Comparison of ENCODE assay signal across 1 cellular context in the genomic region with DNA sequence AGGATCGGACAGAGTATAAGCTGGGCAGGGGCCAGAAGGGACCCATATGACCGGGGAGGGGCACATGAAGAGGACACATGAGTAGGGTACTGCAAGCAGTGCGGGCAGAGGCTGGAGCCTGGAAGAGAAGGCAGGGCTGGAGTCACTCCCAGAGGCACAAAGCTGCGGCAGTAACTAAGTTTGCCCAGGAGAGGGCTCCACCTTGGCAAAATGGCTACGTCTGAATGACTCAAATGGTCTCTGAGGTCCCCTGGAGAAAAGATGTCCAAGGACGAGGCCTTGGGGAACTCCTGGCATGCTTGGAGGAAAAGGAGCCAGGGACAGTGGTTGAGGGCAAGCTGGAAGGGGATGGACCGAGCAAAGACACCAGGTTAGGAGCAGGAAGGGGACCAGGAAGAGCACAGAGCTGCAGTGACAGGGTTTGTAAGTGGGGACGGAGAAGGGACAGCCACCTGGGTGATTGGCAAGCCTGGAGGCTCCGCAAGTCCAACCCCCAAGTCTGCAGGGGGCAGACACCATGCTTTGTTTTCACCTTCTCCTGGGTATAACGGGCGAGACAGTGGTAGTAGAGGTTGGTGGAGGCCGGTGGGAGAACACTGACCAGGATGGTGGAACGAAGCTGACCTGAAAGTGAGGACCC.
A peak's percentile ranks its signal among the peaks of the same experiment; 100 is the strongest.
TF ChIP-seq lines count a peak whose summit lies in the region.

No MANE protein-coding gene starts in this region.

TF ChIP-seq in HEK293, 187 proteins besides CTCF, POLR2A, EP300 and RAD21 (continued from another document and continues in another):
- no peak for TF ChIP-seq ZSCAN30 (tag by site-specific recombination; IDR thresholded peaks at IDR 0.05)
- TF ChIP-seq, protein P1, sequence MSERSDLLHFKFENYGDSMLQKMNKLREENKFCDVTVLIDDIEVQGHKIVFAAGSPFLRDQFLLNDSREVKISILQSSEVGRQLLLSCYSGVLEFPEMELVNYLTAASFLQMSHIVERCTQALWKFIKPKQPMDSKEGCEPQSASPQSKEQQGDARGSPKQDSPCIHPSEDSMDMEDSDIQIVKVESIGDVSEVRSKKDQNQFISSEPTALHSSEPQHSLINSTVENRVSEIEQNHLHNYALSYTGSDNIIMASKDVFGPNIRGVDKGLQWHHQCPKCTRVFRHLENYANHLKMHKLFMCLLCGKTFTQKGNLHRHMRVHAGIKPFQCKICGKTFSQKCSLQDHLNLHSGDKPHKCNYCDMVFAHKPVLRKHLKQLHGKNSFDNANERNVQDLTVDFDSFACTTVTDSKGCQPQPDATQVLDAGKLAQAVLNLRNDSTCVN (tag by site-specific recombination; optimal IDR thresholded peaks at IDR 0.05), result no peak
- TF ChIP-seq, protein P2, sequence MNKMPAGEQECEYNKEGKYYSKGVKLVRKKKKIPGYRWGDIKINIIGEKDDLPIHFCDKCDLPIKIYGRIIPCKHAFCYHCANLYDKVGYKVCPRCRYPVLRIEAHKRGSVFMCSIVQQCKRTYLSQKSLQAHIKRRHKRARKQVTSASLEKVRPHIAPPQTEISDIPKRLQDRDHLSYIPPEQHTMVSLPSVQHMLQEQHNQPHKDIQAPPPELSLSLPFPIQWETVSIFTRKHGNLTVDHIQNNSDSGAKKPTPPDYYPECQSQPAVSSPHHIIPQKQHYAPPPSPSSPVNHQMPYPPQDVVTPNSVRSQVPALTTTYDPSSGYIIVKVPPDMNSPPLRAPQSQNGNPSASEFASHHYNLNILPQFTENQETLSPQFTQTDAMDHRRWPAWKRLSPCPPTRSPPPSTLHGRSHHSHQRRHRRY (tag by site-specific recombination; IDR thresholded peaks at IDR 0.05), result no peak
- TF ChIP-seq ZNF335 (tag by site-specific recombination; conservative IDR thresholded peaks at IDR 0.05), result peak; percentile 98
- TF ChIP-seq, protein P3, sequence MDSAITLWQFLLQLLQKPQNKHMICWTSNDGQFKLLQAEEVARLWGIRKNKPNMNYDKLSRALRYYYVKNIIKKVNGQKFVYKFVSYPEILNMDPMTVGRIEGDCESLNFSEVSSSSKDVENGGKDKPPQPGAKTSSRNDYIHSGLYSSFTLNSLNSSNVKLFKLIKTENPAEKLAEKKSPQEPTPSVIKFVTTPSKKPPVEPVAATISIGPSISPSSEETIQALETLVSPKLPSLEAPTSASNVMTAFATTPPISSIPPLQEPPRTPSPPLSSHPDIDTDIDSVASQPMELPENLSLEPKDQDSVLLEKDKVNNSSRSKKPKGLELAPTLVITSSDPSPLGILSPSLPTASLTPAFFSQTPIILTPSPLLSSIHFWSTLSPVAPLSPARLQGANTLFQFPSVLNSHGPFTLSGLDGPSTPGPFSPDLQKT (IDR thresholded peaks at IDR 0.05; ENCODE audit: borderline replicate concordance, low read depth, low read length), result no peak
- TF ChIP-seq ZNF558 (tag by site-specific recombination; IDR thresholded peaks at IDR 0.05), result no peak; the same call in 1 of the 2 replicates
- TF ChIP-seq KLF10 (tag by site-specific recombination; IDR thresholded peaks at IDR 0.05), result no peak
- TF ChIP-seq ZSCAN16 (tag by site-specific recombination; IDR thresholded peaks at IDR 0.05), result no peak
- 0 out of 2 replicates have a peak, but pooled peaks have one; percentile 13 for TF ChIP-seq ZNF423 (tag by site-specific recombination; IDR thresholded peaks at IDR 0.05)
- no peak for TF ChIP-seq ZNF777 (tag by site-specific recombination; IDR thresholded peaks at IDR 0.05; ENCODE audit: borderline replicate concordance)
- TF ChIP-seq GLI4 (tag by site-specific recombination; IDR thresholded peaks at IDR 0.05), result no peak
- TF ChIP-seq ZFHX2 (tag by site-specific recombination; conservative IDR thresholded peaks at IDR 0.05), result no peak
- TF ChIP-seq ZNF16 (tag by site-specific recombination; IDR thresholded peaks at IDR 0.05; ENCODE audit: low read depth), result no peak
- TF ChIP-seq HOXC10 (CRISPR knock-in tag; IDR thresholded peaks at IDR 0.05), result no peak
- no peak for TF ChIP-seq REPIN1 (tag by site-specific recombination; IDR thresholded peaks at IDR 0.05; ENCODE audit: low read depth)
- TF ChIP-seq, protein P4, sequence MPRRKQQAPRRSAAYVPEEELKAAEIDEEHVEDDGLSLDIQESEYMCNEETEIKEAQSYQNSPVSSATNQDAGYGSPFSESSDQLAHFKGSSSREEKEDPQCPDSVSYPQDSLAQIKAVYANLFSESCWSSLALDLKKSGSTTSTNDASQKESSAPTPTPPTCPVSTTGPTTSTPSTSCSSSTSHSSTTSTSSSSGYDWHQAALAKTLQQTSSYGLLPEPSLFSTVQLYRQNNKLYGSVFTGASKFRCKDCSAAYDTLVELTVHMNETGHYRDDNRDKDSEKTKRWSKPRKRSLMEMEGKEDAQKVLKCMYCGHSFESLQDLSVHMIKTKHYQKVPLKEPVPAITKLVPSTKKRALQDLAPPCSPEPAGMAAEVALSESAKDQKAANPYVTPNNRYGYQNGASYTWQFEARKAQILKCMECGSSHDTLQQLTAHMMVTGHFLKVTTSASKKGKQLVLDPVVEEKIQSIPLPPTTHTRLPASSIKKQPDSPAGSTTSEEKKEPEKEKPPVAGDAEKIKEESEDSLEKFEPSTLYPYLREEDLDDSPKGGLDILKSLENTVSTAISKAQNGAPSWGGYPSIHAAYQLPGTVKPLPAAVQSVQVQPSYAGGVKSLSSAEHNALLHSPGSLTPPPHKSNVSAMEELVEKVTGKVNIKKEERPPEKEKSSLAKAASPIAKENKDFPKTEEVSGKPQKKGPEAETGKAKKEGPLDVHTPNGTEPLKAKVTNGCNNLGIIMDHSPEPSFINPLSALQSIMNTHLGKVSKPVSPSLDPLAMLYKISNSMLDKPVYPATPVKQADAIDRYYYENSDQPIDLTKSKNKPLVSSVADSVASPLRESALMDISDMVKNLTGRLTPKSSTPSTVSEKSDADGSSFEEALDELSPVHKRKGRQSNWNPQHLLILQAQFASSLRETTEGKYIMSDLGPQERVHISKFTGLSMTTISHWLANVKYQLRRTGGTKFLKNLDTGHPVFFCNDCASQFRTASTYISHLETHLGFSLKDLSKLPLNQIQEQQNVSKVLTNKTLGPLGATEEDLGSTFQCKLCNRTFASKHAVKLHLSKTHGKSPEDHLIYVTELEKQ (tag by site-specific recombination; IDR thresholded peaks at IDR 0.05; ENCODE audit: borderline replicate concordance), result no peak
- TF ChIP-seq ZNF426 (tag by site-specific recombination; IDR thresholded peaks at IDR 0.05), result no peak
- TF ChIP-seq ZNF433 (tag by site-specific recombination; IDR thresholded peaks at IDR 0.05; ENCODE audit: low read depth), result no peak
- TF ChIP-seq ZNF544 (tag by site-specific recombination; IDR thresholded peaks at IDR 0.05), result no peak
- no peak for TF ChIP-seq SCRT2 (tag by site-specific recombination; IDR thresholded peaks at IDR 0.05)
- peak; percentile 67 for TF ChIP-seq TRIM28 (IDR thresholded peaks at IDR 0.05; ENCODE audit: borderline replicate concordance, low read length)
- TF ChIP-seq ZNF548 (tag by site-specific recombination; IDR thresholded peaks at IDR 0.05), result no peak
- peak; percentile 70; the same call in 1 of the 2 replicates for TF ChIP-seq ZBTB48 (tag by site-specific recombination; IDR thresholded peaks at IDR 0.05)
- TF ChIP-seq, protein P5, sequence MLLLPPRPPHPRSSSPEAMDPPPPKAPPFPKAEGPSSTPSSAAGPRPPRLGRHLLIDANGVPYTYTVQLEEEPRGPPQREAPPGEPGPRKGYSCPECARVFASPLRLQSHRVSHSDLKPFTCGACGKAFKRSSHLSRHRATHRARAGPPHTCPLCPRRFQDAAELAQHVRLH (tag by site-specific recombination; IDR thresholded peaks at IDR 0.05), result no peak
- TF ChIP-seq ZNF416 (tag by site-specific recombination; IDR thresholded peaks at IDR 0.05), result no peak
- TF ChIP-seq, protein P6, sequence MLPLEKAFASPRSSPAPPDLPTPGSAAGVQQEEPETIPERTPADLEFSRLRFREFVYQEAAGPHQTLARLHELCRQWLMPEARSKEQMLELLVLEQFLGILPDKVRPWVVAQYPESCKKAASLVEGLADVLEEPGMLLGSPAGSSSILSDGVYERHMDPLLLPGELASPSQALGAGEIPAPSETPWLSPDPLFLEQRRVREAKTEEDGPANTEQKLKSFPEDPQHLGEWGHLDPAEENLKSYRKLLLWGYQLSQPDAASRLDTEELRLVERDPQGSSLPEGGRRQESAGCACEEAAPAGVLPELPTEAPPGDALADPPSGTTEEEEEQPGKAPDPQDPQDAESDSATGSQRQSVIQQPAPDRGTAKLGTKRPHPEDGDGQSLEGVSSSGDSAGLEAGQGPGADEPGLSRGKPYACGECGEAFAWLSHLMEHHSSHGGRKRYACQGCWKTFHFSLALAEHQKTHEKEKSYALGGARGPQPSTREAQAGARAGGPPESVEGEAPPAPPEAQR (tag by site-specific recombination; IDR thresholded peaks at IDR 0.05), result no peak
- 0 out of 2 replicates have a peak, but pooled peaks have one; percentile 43 for TF ChIP-seq ZNF324 (tag by site-specific recombination; IDR thresholded peaks at IDR 0.05)
- TF ChIP-seq, protein P7, sequence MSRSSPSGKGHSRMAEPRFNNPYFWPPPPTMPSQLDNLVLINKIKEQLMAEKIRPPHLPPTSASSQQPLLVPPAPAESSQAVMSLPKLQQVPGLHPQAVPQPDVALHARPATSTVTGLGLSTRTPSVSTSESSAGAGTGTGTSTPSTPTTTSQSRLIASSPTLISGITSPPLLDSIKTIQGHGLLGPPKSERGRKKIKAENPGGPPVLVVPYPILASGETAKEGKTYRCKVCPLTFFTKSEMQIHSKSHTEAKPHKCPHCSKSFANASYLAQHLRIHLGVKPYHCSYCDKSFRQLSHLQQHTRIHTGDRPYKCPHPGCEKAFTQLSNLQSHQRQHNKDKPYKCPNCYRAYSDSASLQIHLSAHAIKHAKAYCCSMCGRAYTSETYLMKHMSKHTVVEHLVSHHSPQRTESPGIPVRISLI (tag by site-specific recombination; IDR thresholded peaks at IDR 0.05), result no peak
- no peak for TF ChIP-seq FEZF1 (tag by site-specific recombination; IDR thresholded peaks at IDR 0.05)
- no peak for TF ChIP-seq ZBTB1 (tag by site-specific recombination; IDR thresholded peaks at IDR 0.05)
- no peak for TF ChIP-seq MEIS1 (CRISPR knock-in tag; IDR thresholded peaks at IDR 0.05; ENCODE audit: borderline replicate concordance)
- TF ChIP-seq ZNF701 (tag by site-specific recombination; IDR thresholded peaks at IDR 0.05), result no peak
- TF ChIP-seq EGR2 (tag by site-specific recombination; IDR thresholded peaks at IDR 0.05; ENCODE audit: low read depth), result no peak
- TF ChIP-seq, protein P8, sequence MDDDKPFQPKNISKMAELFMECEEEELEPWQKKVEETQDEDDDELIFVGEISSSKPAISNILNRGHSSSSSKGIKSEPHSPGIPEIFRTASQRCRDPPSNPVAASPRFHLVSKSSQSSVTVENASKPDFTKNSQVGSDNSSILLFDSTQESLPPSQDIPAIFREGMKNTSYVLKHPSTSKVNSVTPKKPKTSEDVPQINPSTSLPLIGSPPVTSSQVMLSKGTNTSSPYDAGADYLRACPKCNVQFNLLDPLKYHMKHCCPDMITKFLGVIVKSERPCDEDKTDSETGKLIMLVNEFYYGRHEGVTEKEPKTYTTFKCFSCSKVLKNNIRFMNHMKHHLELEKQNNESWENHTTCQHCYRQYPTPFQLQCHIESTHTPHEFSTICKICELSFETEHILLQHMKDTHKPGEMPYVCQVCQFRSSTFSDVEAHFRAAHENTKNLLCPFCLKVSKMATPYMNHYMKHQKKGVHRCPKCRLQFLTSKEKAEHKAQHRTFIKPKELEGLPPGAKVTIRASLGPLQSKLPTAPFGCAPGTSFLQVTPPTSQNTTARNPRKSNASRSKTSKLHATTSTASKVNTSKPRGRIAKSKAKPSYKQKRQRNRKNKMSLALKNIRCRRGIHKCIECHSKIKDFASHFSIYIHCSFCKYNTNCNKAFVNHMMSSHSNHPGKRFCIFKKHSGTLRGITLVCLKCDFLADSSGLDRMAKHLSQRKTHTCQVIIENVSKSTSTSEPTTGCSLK (tag by site-specific recombination; IDR thresholded peaks at IDR 0.05), result no peak
- no peak for TF ChIP-seq ZNF521 (tag by site-specific recombination; IDR thresholded peaks at IDR 0.05)
- no peak for TF ChIP-seq ZNF266 (tag by site-specific recombination; IDR thresholded peaks at IDR 0.05; ENCODE audit: low read depth)
- TF ChIP-seq ZNF169 (tag by site-specific recombination; IDR thresholded peaks at IDR 0.05), result no peak
- no peak for TF ChIP-seq ZFP69B (tag by site-specific recombination; IDR thresholded peaks at IDR 0.05)
- TF ChIP-seq ZNF404 (tag by site-specific recombination; IDR thresholded peaks at IDR 0.05), result no peak
- TF ChIP-seq ZNF791 (tag by site-specific recombination; IDR thresholded peaks at IDR 0.05), result no peak
- TF ChIP-seq, protein P9, sequence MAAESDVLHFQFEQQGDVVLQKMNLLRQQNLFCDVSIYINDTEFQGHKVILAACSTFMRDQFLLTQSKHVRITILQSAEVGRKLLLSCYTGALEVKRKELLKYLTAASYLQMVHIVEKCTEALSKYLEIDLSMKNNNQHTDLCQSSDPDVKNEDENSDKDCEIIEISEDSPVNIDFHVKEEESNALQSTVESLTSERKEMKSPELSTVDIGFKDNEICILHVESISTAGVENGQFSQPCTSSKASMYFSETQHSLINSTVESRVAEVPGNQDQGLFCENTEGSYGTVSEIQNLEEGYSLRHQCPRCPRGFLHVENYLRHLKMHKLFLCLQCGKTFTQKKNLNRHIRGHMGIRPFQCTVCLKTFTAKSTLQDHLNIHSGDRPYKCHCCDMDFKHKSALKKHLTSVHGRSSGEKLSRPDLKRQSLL (tag by site-specific recombination; IDR thresholded peaks at IDR 0.05), result no peak
- TF ChIP-seq ZNF24 (tag by site-specific recombination; IDR thresholded peaks at IDR 0.05), result 0 out of 2 replicates have a peak, but pooled peaks have one; percentile 44
- no peak for TF ChIP-seq ZNF768 (tag by site-specific recombination; IDR thresholded peaks at IDR 0.05)
- TF ChIP-seq ZNF76 (tag by site-specific recombination; IDR thresholded peaks at IDR 0.05; ENCODE audit: borderline replicate concordance, low read depth), result no peak
- no peak for TF ChIP-seq SETDB1 (IDR thresholded peaks at IDR 0.05; ENCODE audit: insufficient read length, low read length)
- TF ChIP-seq ZNF248 (tag by site-specific recombination; IDR thresholded peaks at IDR 0.05), result no peak
- TF ChIP-seq SCRT1 (tag by site-specific recombination; IDR thresholded peaks at IDR 0.05; ENCODE audit: borderline replicate concordance), result no peak
- no peak for TF ChIP-seq ZNF366 (tag by site-specific recombination; conservative IDR thresholded peaks at IDR 0.05)
- TF ChIP-seq YY2 (tag by site-specific recombination; IDR thresholded peaks at IDR 0.05), result peak; percentile 78
- peak; percentile 66; the same call in 1 of the 2 replicates for TF ChIP-seq ZNF2 (tag by site-specific recombination; IDR thresholded peaks at IDR 0.05)
- TF ChIP-seq, protein P10, sequence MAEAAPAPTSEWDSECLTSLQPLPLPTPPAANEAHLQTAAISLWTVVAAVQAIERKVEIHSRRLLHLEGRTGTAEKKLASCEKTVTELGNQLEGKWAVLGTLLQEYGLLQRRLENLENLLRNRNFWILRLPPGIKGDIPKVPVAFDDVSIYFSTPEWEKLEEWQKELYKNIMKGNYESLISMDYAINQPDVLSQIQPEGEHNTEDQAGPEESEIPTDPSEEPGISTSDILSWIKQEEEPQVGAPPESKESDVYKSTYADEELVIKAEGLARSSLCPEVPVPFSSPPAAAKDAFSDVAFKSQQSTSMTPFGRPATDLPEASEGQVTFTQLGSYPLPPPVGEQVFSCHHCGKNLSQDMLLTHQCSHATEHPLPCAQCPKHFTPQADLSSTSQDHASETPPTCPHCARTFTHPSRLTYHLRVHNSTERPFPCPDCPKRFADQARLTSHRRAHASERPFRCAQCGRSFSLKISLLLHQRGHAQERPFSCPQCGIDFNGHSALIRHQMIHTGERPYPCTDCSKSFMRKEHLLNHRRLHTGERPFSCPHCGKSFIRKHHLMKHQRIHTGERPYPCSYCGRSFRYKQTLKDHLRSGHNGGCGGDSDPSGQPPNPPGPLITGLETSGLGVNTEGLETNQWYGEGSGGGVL (tag by site-specific recombination; IDR thresholded peaks at IDR 0.05), result no peak
- no peak for TF ChIP-seq ZNF48 (tag by site-specific recombination; IDR thresholded peaks at IDR 0.05)
- TF ChIP-seq GLIS1 (tag by site-specific recombination; IDR thresholded peaks at IDR 0.05), result peak; percentile 41
